In the genomic region with DNA sequence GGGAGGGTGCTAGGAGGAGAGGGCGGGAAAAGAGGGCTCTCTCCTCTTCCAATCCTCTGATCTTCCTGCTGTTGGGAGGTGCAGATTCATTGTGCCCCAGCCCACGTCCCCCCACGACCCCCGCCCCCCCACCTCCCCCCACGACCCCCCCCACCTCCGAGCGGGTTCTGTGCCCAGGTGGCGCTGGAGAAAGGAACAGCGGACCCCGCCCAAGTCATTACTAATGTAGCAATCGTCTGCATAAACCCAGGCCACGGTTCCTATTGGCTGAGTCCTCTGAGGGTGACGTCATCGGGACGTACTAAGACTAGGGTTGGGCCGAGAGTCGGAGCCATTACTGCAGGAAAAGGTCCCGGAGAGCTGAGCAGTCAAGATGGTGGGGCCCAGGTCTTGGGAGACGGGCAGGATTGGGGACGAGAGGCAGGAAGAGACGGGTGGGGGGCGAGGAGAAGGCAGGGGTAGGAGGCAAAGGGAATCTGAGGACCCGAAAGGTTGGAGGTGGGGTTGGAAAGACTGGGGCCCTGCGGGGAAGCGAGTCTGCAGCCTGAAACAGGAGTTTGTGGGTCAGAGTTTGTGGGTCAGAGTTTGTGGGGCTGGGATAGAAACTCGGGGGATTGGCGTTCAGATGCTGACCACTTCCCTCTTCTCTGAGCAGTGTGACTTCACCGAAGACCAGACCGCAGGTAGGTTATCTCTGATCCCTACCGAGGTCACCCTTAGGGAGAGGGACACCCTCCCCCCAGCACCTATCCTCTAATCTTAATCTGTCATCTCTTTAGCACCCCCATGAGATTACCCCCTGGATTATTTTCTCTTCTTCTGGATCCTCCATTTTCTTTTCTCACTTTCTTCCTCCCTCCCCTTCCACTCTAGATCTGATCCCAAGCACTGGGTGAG, we compare ENCODE assay signal across 8 cellular contexts. TPM values are rescaled to one million over a fixed set of nuclear protein-coding genes. Genes with fewer than 3 reads are reported as not detected.
A peak's percentile ranks its signal among the peaks of the same experiment; 100 is the strongest.
DNase-seq lines count a peak whose midpoint lies in the region; ATAC-seq and FAIRE-seq lines count a peak whose summit lies in the region.

Gene MYL6, plus strand, starts transcription at position 331 of the 897 bp plus-strand sequence. Its CDS starts 43 bp downstream, at position 374.

- peak within 1 kb of the TSS; percentile 97 for H3K23ac ChIP-seq in mesendoderm (ENCODE audit: low read length)

- H3K4me1 ChIP-seq in endocrine pancreas (ENCODE audit: control insufficient read depth, insufficient read depth, low read length): peaks cover 15% of the 10 kb centered on the region
- peaks cover 19% of the 10 kb centered on the region for H3K4me1 ChIP-seq in mesendoderm (ENCODE audit: control insufficient read depth, low read depth, low read length)

- peak; percentile 71 for ATAC-seq in GM21360 (IDR thresholded peaks at IDR 0.05; ENCODE audit: unreplicated experiment)

- peak within 1 kb of the TSS; percentile 51 for H4K5ac ChIP-seq in mesendoderm (ENCODE audit: low read length)

- no CpG with 5 or more reads among the region's 30 CpGs for WGBS in mesendoderm (ENCODE audit: extremely low coverage, insufficient coverage, low lambda C conversion rate)

- H3K4me3 ChIP-seq in endocrine pancreas (ENCODE audit: control insufficient read depth, insufficient read depth, low read length) (peak within 1 kb of the TSS; percentile 94), mesendoderm (ENCODE audit: low read length) (peak within 1 kb of the TSS; percentile 99)

- no peaks in the 10 kb centered on the region for H3K9me3 ChIP-seq in endocrine pancreas (ENCODE audit: control insufficient read depth, low read length)

- peaks cover 4% of the 10 kb centered on the region for H3K36me3 ChIP-seq in endocrine pancreas (ENCODE audit: control insufficient read depth, insufficient read depth, low read length)
- peaks cover 14% of the 10 kb centered on the region for H3K36me3 ChIP-seq in mesendoderm (ENCODE audit: control insufficient read depth, insufficient read depth, low read length)

- no peak within 1 kb of the TSS for H4K8ac ChIP-seq in mesendoderm (ENCODE audit: low read depth, low read length)

- DNase-seq in CMK (ENCODE audit: low read depth) (peak; percentile 91), HTR-8/SVneo (ENCODE audit: insufficient read length, low spot score) (peak; percentile 95), NOMO-1 treated with DMSO at 0.1 percent for 48 hours (lab: John Stamatoyannopoulos, UW; ENCODE audit: unreplicated experiment) (peak; percentile 98), mesendoderm (peak; percentile 99)
- DNase-seq in activated CD8-positive, alpha-beta memory T cell treated with anti-CD3 and anti-CD28 coated beads for 48 hours (ENCODE audit: low read depth in 2 of 3, low spot score in 2 of 3): peak; percentile 62 to 84 (median 74)
- DNase-seq in stimulated activated CD8-positive, alpha-beta memory T cell treated with anti-CD3 and anti-CD28 coated beads, Interleukin-15, amount 100 ng/mL, for 1 hour (ENCODE audit: low read depth): peak; percentile 84

- H3K79me2 ChIP-seq in mesendoderm (ENCODE audit: control insufficient read depth, insufficient read depth, low read length): peaks cover 30% of the 10 kb centered on the region

- H3K27ac ChIP-seq in mesendoderm (ENCODE audit: low read depth, low read length): peak within 1 kb of the TSS; percentile 83

- peak within 1 kb of the TSS; percentile 85 for H3K18ac ChIP-seq in mesendoderm (ENCODE audit: low read length)

- peak; percentile 48 for FAIRE-seq in HTR-8/SVneo (lab: Jason Lieb, UNC)

- H2BK15ac ChIP-seq in mesendoderm (replicated peaks; ENCODE audit: low read depth): no peak within 1 kb of the TSS

- H3K56ac ChIP-seq in mesendoderm (ENCODE audit: low read length): peak within 1 kb of the TSS; percentile 100

- no peak within 1 kb of the TSS for H2BK120ac ChIP-seq in mesendoderm (ENCODE audit: low read depth, low read length)

- H3K4ac ChIP-seq in mesendoderm (ENCODE audit: low read depth, low read length): peak within 1 kb of the TSS; percentile 99

- H3K4me2 ChIP-seq in mesendoderm (ENCODE audit: low read length): peak within 1 kb of the TSS; percentile 95

- peak within 1 kb of the TSS; percentile 95 for H2BK5ac ChIP-seq in mesendoderm (ENCODE audit: low read length)

- peak within 1 kb of the TSS; percentile 92 for H2AK5ac ChIP-seq in mesendoderm (ENCODE audit: low read length)

- H3K9ac ChIP-seq in endocrine pancreas (ENCODE audit: control insufficient read depth, insufficient read depth, low read length): peak within 1 kb of the TSS; percentile 100
- H3K9ac ChIP-seq in mesendoderm (ENCODE audit: low read length): peak within 1 kb of the TSS; percentile 100

- no peaks in the 10 kb centered on the region for H3K27me3 ChIP-seq in endocrine pancreas (ENCODE audit: control insufficient read depth, insufficient read depth, low read length)
- H3K27me3 ChIP-seq in mesendoderm (ENCODE audit: insufficient read depth, low read length, poor library complexity): no peaks in the 10 kb centered on the region

- H3K79me1 ChIP-seq in mesendoderm (ENCODE audit: low read length): peaks cover 12% of the 10 kb centered on the region

RNA-seq across cellular contexts. Expression of gene MYL6, which starts in this region (rescaled TPM):
- polyA plus RNA-seq in mesendoderm (2013, experiment 1 of 2): 1,964 TPM
- 1,941 TPM for polyA plus RNA-seq in mesendoderm (2013, experiment 2 of 2)

Comparison
In these comparisons a context has a peak if more than half of its experiments do, and no peak if none do; other contexts are left out.
1. Peak in every context shown above with its lines: DNase-seq, ATAC-seq, H3K4me3 ChIP-seq and H3K27ac ChIP-seq.